ENCODE assay signal across 8 cellular contexts in genomic region chr21:39385299-39386145, GRCh38. TPM values are rescaled to one million over a fixed set of nuclear protein-coding genes. Genes with fewer than 3 reads are reported as not detected.
DNase-seq lines count a peak whose midpoint lies in the region; ATAC-seq and TF ChIP-seq lines count a peak whose summit lies in the region.

No MANE protein-coding gene starts in this region.

- POLR2A ChIA-PET in SK-N-SH (lab: Yijun Ruan, JAX), result interaction anchor here (1.0 to 3.0 kb wide), 2 partner anchors 37 to 202 kb away, joined by 4 to 19 read pairs; partner anchors contain the start of genes HMGN1 and PSMG1

- TF ChIP-seq CTCF in AG10803 (conservative IDR thresholded peaks at IDR 0.05; ENCODE audit: low read length) (no peak), SK-N-SH (IDR thresholded peaks at IDR 0.05) (no peak), gastrocnemius medialis (IDR thresholded peaks at IDR 0.05 in 4 of 5, conservative IDR thresholded peaks at IDR 0.05 in 1 of 5) (no peak)

- H3K79me2 ChIP-seq in SK-N-SH (ENCODE audit: insufficient read depth), result peaks cover 78% of the 10 kb centered on the region

- peaks cover 4% of the 10 kb centered on the region; the same call in 1 of the 2 replicates for H4K20me1 ChIP-seq in SK-N-SH (ENCODE audit: insufficient read depth)

- in situ Hi-C loops in gastrocnemius medialis (cut with MboI; ENCODE audit: low sequenced_read_pairs in 4 of 4), result loop anchor here (5.0 to 25.0 kb wide), 5 partner anchors 33 to 198 kb away; partner anchors contain the start of genes BRWD1 (in 2 of the 4) and PSMG1 (in 2 of the 4)

- H3K9me3 ChIP-seq in SK-N-SH (no peaks in the 10 kb centered on the region), right cardiac atrium (ENCODE audit: control insufficient read depth, low read length) (no peaks in the 10 kb centered on the region), gastrocnemius medialis (no peaks in the 10 kb centered on the region)

- no peak for TF ChIP-seq EP300 in SK-N-SH (IDR thresholded peaks at IDR 0.05; ENCODE audit: borderline replicate concordance in 1 of 2, low read depth in 1 of 2, low read length in 1 of 2)

- no peaks in the 10 kb centered on the region for H3K27me3 ChIP-seq in SK-N-SH (ENCODE audit: insufficient read depth)
- no peaks in the 10 kb centered on the region for H3K27me3 ChIP-seq in right cardiac atrium (ENCODE audit: control insufficient read depth, insufficient read depth)
- no peaks in the 10 kb centered on the region for H3K27me3 ChIP-seq in gastrocnemius medialis

- TF ChIP-seq POLR2A in gastrocnemius medialis (IDR thresholded peaks at IDR 0.05), result peak in 1 of 2 donors; percentile 16

- peak overlapping the region; percentile 46; the same call in 1 of the 2 replicates for H3K9ac ChIP-seq in SK-N-SH

- H2AFZ ChIP-seq in SK-N-SH (ENCODE audit: low read depth), result 0 out of 2 replicates have a peak overlapping the region, but pooled peaks have one; percentile 68

- CTCF ChIA-PET in SK-N-SH (lab: Yijun Ruan, JAX), result interaction anchor here (1.0 to 2.0 kb wide), 4 partner anchors 12 to 73 kb away, joined by 3 to 6 read pairs (median 4); partner anchors contain the start of gene HMGN1

- H3K4me1 ChIP-seq in SK-N-SH (ENCODE audit: control insufficient read depth in 1 of 2, insufficient read depth in 2 of 2, low read depth in 1 of 2, low read length in 1 of 2), result peaks cover 4 to 23% of the 10 kb centered on the region in 2 experiments; a peak in 3 of 4 replicates
- H3K4me1 ChIP-seq in right cardiac atrium (ENCODE audit: control insufficient read depth, insufficient read depth, low read length), result peaks cover 6% of the 10 kb centered on the region
- peaks cover 23 to 35% of the 10 kb centered on the region in 2 donors for H3K4me1 ChIP-seq in gastrocnemius medialis

- intact Hi-C loops in right cardiac atrium (cut with DNase I) (loop anchor here in 3 of 4 donors (5.0 to 10.0 kb wide), 2 partner anchors 33 to 71 kb away; partner anchors contain the start of gene BRWD1 (in 2 of the 3)), gastrocnemius medialis (cut with DNase I; ENCODE audit: low total_unique reads) (loop anchor here (5.0 kb wide), 1 partner anchor 203 kb away; the partner anchor contains the start of gene PSMG1)

- H3K36me3 ChIP-seq in SK-N-SH (replicated peaks in 1 of 2; ENCODE audit: control insufficient read depth in 1 of 2, insufficient read depth in 2 of 2, low read length in 1 of 2) (peaks cover 0 to 6% of the 10 kb centered on the region in 2 experiments), gastrocnemius medialis (no peaks in the 10 kb centered on the region)

- WGBS in SK-N-SH (ENCODE audit: low lambda C conversion rate), result 58% methylated on average over 18 of the region's 50 CpGs
- WGBS in right cardiac atrium, result 58% methylated on average over 50 of the region's 50 CpGs

- DNase-seq in AG10803 (ENCODE audit: low read depth), result peak; percentile 77
- DNase-seq in SK-N-SH, result peak; percentile 89
- DNase-seq in amniotic epithelial cell (ENCODE audit: low read depth), result peak; percentile 79
- DNase-seq in right cardiac atrium, result peak; percentile 85 to 95 (median 95)
- DNase-seq in gastrocnemius medialis, result peak; percentile 60 to 87

- peaks cover 19% of the 10 kb centered on the region for H3F3A ChIP-seq in SK-N-SH (replicated peaks; ENCODE audit: insufficient read depth)

- H3K4me3 ChIP-seq in AG10803 (ENCODE audit: low read length) (peak overlapping the region; percentile 53), SK-N-SH (ENCODE audit: low read depth in 2 of 2, low read length in 1 of 2) (peak overlapping the region in 1 of 2 experiments; percentile 33; a peak in 2 of 4 replicates), right cardiac atrium (ENCODE audit: low read length) (no peak overlapping the region), gastrocnemius medialis (peak overlapping the region; percentile 35 to 53 (median 44))

- peak overlapping the region; percentile 72 for H3K4me2 ChIP-seq in SK-N-SH

- peak overlapping the region; percentile 52 to 80 for H3K27ac ChIP-seq in SK-N-SH (ENCODE audit: low read depth in 2 of 2, low read length in 1 of 2)
- H3K27ac ChIP-seq in right cardiac atrium (ENCODE audit: low read length), result peak overlapping the region; percentile 62
- H3K27ac ChIP-seq in gastrocnemius medialis, result peak overlapping the region; percentile 79 to 86 (median 83)

- no peaks in the 10 kb centered on the region for H3K9me2 ChIP-seq in SK-N-SH

- ATAC-seq in HG02885 (IDR thresholded peaks at IDR 0.05; ENCODE audit: poor library complexity, unreplicated experiment) (peak; percentile 41), right cardiac atrium (peak; percentile 80 to 83), gastrocnemius medialis (peak; percentile 57 to 58), HG03439 (IDR thresholded peaks at IDR 0.05; ENCODE audit: unreplicated experiment) (no peak), GM18498 (IDR thresholded peaks at IDR 0.05; ENCODE audit: unreplicated experiment) (no peak)

- TF ChIP-seq RAD21 in SK-N-SH (IDR thresholded peaks at IDR 0.05; ENCODE audit: low read length), result no peak

TF ChIP-seq in SK-N-SH, 30 proteins besides CTCF, POLR2A, EP300 and RAD21:
- TF ChIP-seq EZH2phosphoT487 (IDR thresholded peaks at IDR 0.05; ENCODE audit: borderline replicate concordance, low read depth) (no peak), POLR2AphosphoS5 (IDR thresholded peaks at IDR 0.05; ENCODE audit: low read depth, low read length) (peak; percentile 68), MEF2A (IDR thresholded peaks at IDR 0.05; ENCODE audit: borderline replicate concordance, low read depth) (no peak), NRF1 (IDR thresholded peaks at IDR 0.05; ENCODE audit: low read depth, low read length) (peak; percentile 89)

RNA-seq across cellular contexts. Expression of gene HMGN1, which starts 36.6 kb away (rescaled TPM):
- polyA plus RNA-seq in SK-N-SH (2012; rRNA removed) (203 and 219 TPM in 2 replicates), right cardiac atrium (50.7 TPM)
- 266 and 361 TPM in 2 replicates for polyA plus RNA-seq in SK-N-SH (2012; cell fraction: cytosol; rRNA removed)
- 150 and 210 TPM in 2 replicates for polyA plus RNA-seq in SK-N-SH (2012; cell fraction: nucleus; rRNA removed)
- total RNA-seq in right cardiac atrium (10 to 100 TPM; 66.5 to 84.6 (median 80.8) TPM), gastrocnemius medialis (10 to 100 TPM in 1 of 4 donors, 1 to 10 TPM in 3; 7.6 to 16.2 (median 9.1) TPM)

Comparison
In these comparisons a context has a peak if more than half of its experiments do, and no peak if none do; other contexts are left out.
1. ATAC-seq: peak in HG02885 (single experiment), right cardiac atrium (2 of 2) and gastrocnemius medialis (2 of 2); none in HG03439 (single experiment) and GM18498 (single experiment).
2. Peak in every context shown above with its lines, with median percentiles within 50 percentile points of each other: DNase-seq and H3K27ac ChIP-seq.